Comparison of ENCODE assay signal across 22 cellular contexts in the genomic region with DNA sequence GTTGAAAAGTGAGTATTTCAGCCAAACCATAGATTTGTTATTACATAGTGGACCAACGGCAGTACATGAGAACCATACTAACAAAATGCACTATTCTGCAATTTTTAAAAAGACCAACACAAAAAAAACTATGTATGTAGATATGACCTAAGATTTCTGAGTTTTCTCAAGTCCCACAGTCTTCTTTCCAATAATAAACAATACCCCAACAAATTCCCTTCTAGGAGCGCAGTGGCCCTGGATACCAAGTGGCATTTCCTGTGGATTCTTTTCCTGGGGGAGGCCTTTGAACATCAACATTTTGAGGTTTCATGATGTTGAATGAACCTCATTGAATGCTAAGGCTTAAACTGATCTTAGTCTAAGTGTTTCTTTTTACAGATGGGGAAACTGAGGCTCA.
DNase-seq lines count a peak whose midpoint lies in the region; ATAC-seq and TF ChIP-seq lines count a peak whose summit lies in the region.
"Had no signal": no experiment of that assay in that cellular context is flagged by ENCODE, and none has a peak within 500 bp of the region (broad histone marks: within the 10 kb centered on the region; RNA-seq: fewer than 3 reads in every experiment).

No MANE protein-coding gene starts in this region.

- 50% methylated on average over 2 of the region's 2 CpGs for WGBS in smooth muscle cell (ENCODE audit: low lambda C conversion rate)

- TF ChIP-seq CTCF in Loucy (conservative IDR thresholded peaks at IDR 0.05; ENCODE audit: low read length) (no peak), brain microvascular endothelial cell (IDR thresholded peaks at IDR 0.05; ENCODE audit: low read depth, low read length, missing control alignments) (no peak), smooth muscle cell (IDR thresholded peaks at IDR 0.05; ENCODE audit: borderline replicate concordance, insufficient read depth, poor library complexity, severe bottlenecking) (no peak)

- H3K9me2 ChIP-seq in Loucy (replicated peaks; ENCODE audit: low read depth, low read length): no peaks in the 10 kb centered on the region

- no peak overlapping the region for H3K9ac ChIP-seq in Loucy (ENCODE audit: low read depth, low read length, poor library complexity, severe bottlenecking)
- no peak overlapping the region for H3K9ac ChIP-seq in smooth muscle cell (ENCODE audit: low read depth)
- H3K9ac ChIP-seq: KMS-11 had no signal

- H2AFZ ChIP-seq in Loucy (ENCODE audit: low read length) (no peak overlapping the region), smooth muscle cell (ENCODE audit: low read depth) (peak overlapping the region; percentile 5)

- no peak for ATAC-seq in HG03139 (IDR thresholded peaks at IDR 0.05; ENCODE audit: unreplicated experiment)
- ATAC-seq: A549, Panc1 had no signal

- H3K4me2 ChIP-seq in Loucy (ENCODE audit: low read depth, low read length, poor library complexity, severe bottlenecking): peak overlapping the region; percentile 45
- H3K4me2 ChIP-seq in smooth muscle cell: peak overlapping the region; percentile 28
- H3K4me2 ChIP-seq: A549, KMS-11 had no signal

- H3K9me3 ChIP-seq in Loucy (ENCODE audit: insufficient read depth, low read depth, low read length): no peaks in the 10 kb centered on the region
- no peaks in the 10 kb centered on the region for H3K9me3 ChIP-seq in smooth muscle cell (replicated peaks; ENCODE audit: low read depth)
- H3K9me3 ChIP-seq: A549 had no signal

- in situ Hi-C loops in brain microvascular endothelial cell (cut with HindIII; ENCODE audit: low pct_ligation_motif_present, low sequenced_read_pairs) (no loop called here), ACHN (cut with HindIII; ENCODE audit: low pct_ligation_motif_present, low pct_unique_long_range_greater_than_20kb, low sequenced_read_pairs) (no loop called here)

- H3K4me3 ChIP-seq in Loucy (ENCODE audit: low read length, poor library complexity, severe bottlenecking) (no peak overlapping the region), brain microvascular endothelial cell (ENCODE audit: low read depth, low read length) (no peak overlapping the region), smooth muscle cell (no peak overlapping the region)
- H3K4me3 ChIP-seq: A549 had no signal

- H3K4me1 ChIP-seq in Loucy (ENCODE audit: insufficient read depth, low read length, poor library complexity, severe bottlenecking): peaks cover 56% of the 10 kb centered on the region
- H3K4me1 ChIP-seq in smooth muscle cell (ENCODE audit: low read depth): peaks cover 12% of the 10 kb centered on the region
- H3K4me1 ChIP-seq: A549 had no signal

- H3K27ac ChIP-seq in brain microvascular endothelial cell (no peak overlapping the region), smooth muscle cell (ENCODE audit: low read depth) (peak overlapping the region; percentile 39)
- H3K27ac ChIP-seq: A549, KMS-11 had no signal

- H3F3A ChIP-seq in Loucy (ENCODE audit: low read depth): no peaks in the 10 kb centered on the region
- H3F3A ChIP-seq in smooth muscle cell (ENCODE audit: low read depth): no peaks in the 10 kb centered on the region

- H3K36me3 ChIP-seq in Loucy (ENCODE audit: insufficient read depth, low read length): no peaks in the 10 kb centered on the region
- H3K36me3 ChIP-seq in brain microvascular endothelial cell (replicated peaks): no peaks in the 10 kb centered on the region
- H3K36me3 ChIP-seq in smooth muscle cell (ENCODE audit: low read depth): no peaks in the 10 kb centered on the region

- DNase-seq in brain microvascular endothelial cell: peak; percentile 51
- DNase-seq in iris pigment epithelial cell (ENCODE audit: low read depth): peak; percentile 63
- DNase-seq in smooth muscle cell (lab: John Stamatoyannopoulos, UW; ENCODE audit: unreplicated experiment): no peak
- DNase-seq in activated CD8-positive, alpha-beta memory T cell treated with anti-CD3 and anti-CD28 coated beads for 24 hours: no peak
- no peak for DNase-seq in ACHN
- DNase-seq: CD4-positive, CD25-positive, alpha-beta regulatory T cell; DMS79; GOT3; HCEC 1CT; MV-4-11; NCI-H1105 treated with DMSO at 0.1 percent for 48 hours; NCI-H2081; NCI-H2171; NCI-H345; NCI-H524; NCI-H774; NK-92 treated with Interleukin-12 subunit alpha and Interleukin-12 subunit beta, amount 100 ng/mL, for 24 hours had no signal

- H4K20me1 ChIP-seq in Loucy (ENCODE audit: insufficient read depth, low read length, poor library complexity, severe bottlenecking) (no peaks in the 10 kb centered on the region), smooth muscle cell (ENCODE audit: low read depth) (no peaks in the 10 kb centered on the region)

- H3K27me3 ChIP-seq in Loucy (ENCODE audit: insufficient read depth, low read length, poor library complexity, severe bottlenecking) (no peaks in the 10 kb centered on the region), brain microvascular endothelial cell (replicated peaks) (no peaks in the 10 kb centered on the region), smooth muscle cell (ENCODE audit: low read depth) (no peaks in the 10 kb centered on the region)

- no peaks in the 10 kb centered on the region for H3K79me2 ChIP-seq in Loucy (ENCODE audit: insufficient read depth, low read length)
- H3K79me2 ChIP-seq in smooth muscle cell (ENCODE audit: low read depth): no peaks in the 10 kb centered on the region

Comparison
In these comparisons a context has a peak if more than half of its experiments do, and no peak if none do; other contexts are left out.
1. DNase-seq: peak in brain microvascular endothelial cell (single experiment) and iris pigment epithelial cell (single experiment); none in smooth muscle cell (single experiment), activated CD8-positive, alpha-beta memory T cell treated with anti-CD3 and anti-CD28 coated beads for 24 hours (single experiment) and ACHN (single experiment).